Comparison of ENCODE assay signal across 8 cellular contexts in genomic region chr17:49703557-49704277, GRCh38. TPM values are rescaled to one million over a fixed set of nuclear protein-coding genes. Genes with fewer than 3 reads are reported as not detected.
DNase-seq lines count a peak whose midpoint lies in the region; ATAC-seq and TF ChIP-seq lines count a peak whose summit lies in the region.
"Had no signal": no experiment of that assay in that cellular context is flagged by ENCODE, and none has a peak within 500 bp of the region (broad histone marks: within the 10 kb centered on the region; RNA-seq: fewer than 3 reads in every experiment).

No MANE protein-coding gene starts in this region.

- no peaks in the 10 kb centered on the region for H3K9me2 ChIP-seq in hepatocyte (replicated peaks; ENCODE audit: insufficient read depth)

- H3K27me3 Mint-ChIP-seq in CD8-positive, alpha-beta T cell (ENCODE audit: low read depth), result no peaks in the 10 kb centered on the region

- no peaks in the 10 kb centered on the region for H4K20me1 ChIP-seq in DND-41 (ENCODE audit: insufficient read depth, low read length)
- no peaks in the 10 kb centered on the region for H4K20me1 ChIP-seq in hepatocyte (ENCODE audit: insufficient read depth, poor library complexity, severe bottlenecking)

- H3K9ac ChIP-seq in DND-41 (ENCODE audit: low read depth, low read length), result no peak overlapping the region

- H3K9me3 ChIP-seq in DND-41 (ENCODE audit: insufficient read depth, low read length, severe bottlenecking) (no peaks in the 10 kb centered on the region), hepatocyte (ENCODE audit: low read depth) (no peaks in the 10 kb centered on the region)
- H3K9me3 ChIP-seq in CD8-positive, alpha-beta T cell (ENCODE audit: low read length), result no peaks in the 10 kb centered on the region
- H3K9me3 ChIP-seq: neutrophil had no signal

- H3K36me3 ChIP-seq in DND-41 (ENCODE audit: insufficient read depth, low read length) (peaks cover 61% of the 10 kb centered on the region), hepatocyte (replicated peaks; ENCODE audit: insufficient read depth, low read depth) (no peaks in the 10 kb centered on the region)
- peaks cover 41% of the 10 kb centered on the region for H3K36me3 ChIP-seq in CD8-positive, alpha-beta T cell (ENCODE audit: insufficient read depth, low read length)

- H3K4me1 ChIP-seq in DND-41 (ENCODE audit: insufficient read depth, low read length) (peaks cover 27% of the 10 kb centered on the region), hepatocyte (ENCODE audit: insufficient read depth) (peaks cover 9% of the 10 kb centered on the region)
- H3K4me1 ChIP-seq in CD8-positive, alpha-beta T cell (ENCODE audit: insufficient read depth, low read length), result peaks cover 16% of the 10 kb centered on the region

- no peak overlapping the region for H3K4me3 Mint-ChIP-seq in CD8-positive, alpha-beta T cell

- ATAC-seq in DND-41 (ENCODE audit: insufficient read depth, low read depth), result no peak
- ATAC-seq in CD8-positive, alpha-beta T cell, result no peak

- H3K4me2 ChIP-seq in DND-41 (ENCODE audit: insufficient read depth, low read length) (no peak overlapping the region), hepatocyte (no peak overlapping the region)

- TF ChIP-seq CTCF in DND-41 (IDR thresholded peaks at IDR 0.05; ENCODE audit: borderline replicate concordance, extremely low read depth, low read length, poor library complexity, severe bottlenecking) (peak; percentile 65), VCaP (conservative IDR thresholded peaks at IDR 0.05) (peak; percentile 86), hepatocyte (IDR thresholded peaks at IDR 0.05; ENCODE audit: poor library complexity) (peak; percentile 45)
- no peak for TF ChIP-seq CTCF in CD8-positive, alpha-beta T cell (IDR thresholded peaks at IDR 0.05)

- H3K79me2 ChIP-seq in DND-41 (ENCODE audit: insufficient read depth, low read length), result peaks cover 25% of the 10 kb centered on the region
- peaks cover 16% of the 10 kb centered on the region for H3K79me2 ChIP-seq in hepatocyte

- peaks cover 80% of the 10 kb centered on the region for H3K36me3 Mint-ChIP-seq in CD8-positive, alpha-beta T cell

- DNase-seq in DND-41, result peak; percentile 24
- DNase-seq in HPDE6-E6E7 (ENCODE audit: extremely low spot score), result peak; percentile 38
- peak; percentile 69 for DNase-seq in hepatocyte (ENCODE audit: low spot score)
- no peak for DNase-seq in CD8-positive, alpha-beta T cell
- no peak for DNase-seq in NCI-H187 (lab: John Stamatoyannopoulos, UW)
- DNase-seq in activated CD8-positive, alpha-beta memory T cell treated with anti-CD3 and anti-CD28 coated beads, Interleukin-2, amount 50 U/mL, for 4 hours, result no peak

- no peak overlapping the region for H3K4me3 ChIP-seq in DND-41 (ENCODE audit: low read depth in 1 of 2, low read length in 2 of 2)
- H3K4me3 ChIP-seq in hepatocyte, result no peak overlapping the region
- H3K4me3 ChIP-seq in CD8-positive, alpha-beta T cell (ENCODE audit: low read depth, low read length), result no peak overlapping the region

- H3K27me3 ChIP-seq in DND-41 (ENCODE audit: insufficient read depth, low read length, poor library complexity) (no peaks in the 10 kb centered on the region), hepatocyte (no peaks in the 10 kb centered on the region)
- H3K27me3 ChIP-seq in CD8-positive, alpha-beta T cell (ENCODE audit: insufficient read depth, low read length), result no peaks in the 10 kb centered on the region
- H3K27me3 ChIP-seq: neutrophil had no signal

- intact Hi-C loops in CD8-positive, alpha-beta T cell (cut with DNase I, micrococcal nuclease), result loop anchor here (10.0 kb wide), 2 partner anchors 209 to 391 kb away; partner anchors contain the start of genes NGFR (in 1 of the 2) and PDK2 (in 1 of the 2)

- H2AFZ ChIP-seq in DND-41 (ENCODE audit: low read depth, low read length) (no peak overlapping the region), hepatocyte (no peak overlapping the region)

- no peaks in the 10 kb centered on the region for H3K9me3 Mint-ChIP-seq in CD8-positive, alpha-beta T cell

- POLR2A ChIA-PET in CD8-positive, alpha-beta T cell (lab: Charles Lee), result interaction anchor here (0.6 to 1.2 kb wide), 3 partner anchors 74 to 133 kb away, joined by 3 read pairs; no protein-coding TSS in a partner anchor

- CTCF ChIA-PET in CD8-positive, alpha-beta T cell (lab: Charles Lee), result interaction anchor here (0.8 to 31.7 kb wide), 9 partner anchors 8 to 147 kb away, joined by 3 to 542 read pairs (median 5); partner anchors contain the start of gene NXPH3

- H3K4me1 Mint-ChIP-seq in CD8-positive, alpha-beta T cell (ENCODE audit: low read depth), result peaks cover 44% of the 10 kb centered on the region

- WGBS in hepatocyte (ENCODE audit: low lambda C conversion rate, missing lambda C conversion rate), result 76% methylated on average over 6 of the region's 6 CpGs

- H3K27ac Mint-ChIP-seq in CD8-positive, alpha-beta T cell, result no peak overlapping the region

- H3K27ac ChIP-seq in DND-41 (ENCODE audit: low read length) (no peak overlapping the region), VCaP (peak overlapping the region; percentile 55), hepatocyte (no peak overlapping the region)
- no peak overlapping the region for H3K27ac ChIP-seq in CD8-positive, alpha-beta T cell (ENCODE audit: low read depth, low read length)
- H3K27ac ChIP-seq: neutrophil had no signal

RNA-seq across cellular contexts. Expression of gene SLC35B1, which starts 4.0 kb away (rescaled TPM):
- total RNA-seq in hepatocyte, result 99.8 and 141 TPM in 2 replicates
- polyA plus RNA-seq in hepatocyte, result 98.1 and 113 TPM in 2 replicates
- total RNA-seq in CD8-positive, alpha-beta T cell, result 10 to 100 TPM; 57.7 to 64.2 TPM

RNA-seq across cellular contexts. Expression of gene SPOP, which starts 25.8 kb away (rescaled TPM):
- total RNA-seq in hepatocyte, result 46.5 and 51.2 TPM in 2 replicates
- polyA plus RNA-seq in hepatocyte, result 65.7 and 77.3 TPM in 2 replicates
- 10 to 100 TPM; 30.5 to 34.3 TPM for total RNA-seq in CD8-positive, alpha-beta T cell

Comparison
In these comparisons a context has a peak if more than half of its experiments do, and no peak if none do; other contexts are left out.
1. DNase-seq: peak in DND-41 (single experiment), HPDE6-E6E7 (single experiment) and hepatocyte (single experiment); none in CD8-positive, alpha-beta T cell (0 of 7), NCI-H187 (0 of 2) and activated CD8-positive, alpha-beta memory T cell treated with anti-CD3 and anti-CD28 coated beads, Interleukin-2, amount 50 U/mL, for 4 hours (single experiment).